In genomic region chr16:4633910-4634635, GRCh38 we compare ENCODE assay signal across 27 cellular contexts. TPM values are rescaled to one million over a fixed set of nuclear protein-coding genes. Genes with fewer than 3 reads are reported as not detected.
DNase-seq lines count a peak whose midpoint lies in the region; ATAC-seq, FAIRE-seq and TF ChIP-seq lines count a peak whose summit lies in the region.
"Had no signal": no experiment of that assay in that cellular context is flagged by ENCODE, and none has a peak within 500 bp of the region (broad histone marks: within the 10 kb centered on the region; RNA-seq: fewer than 3 reads in every experiment).

No MANE protein-coding gene starts in this region.

- peaks cover 3% of the 10 kb centered on the region for H3K9me3 Mint-ChIP-seq in CD8-positive, alpha-beta T cell

- intact Hi-C loops in CD8-positive, alpha-beta T cell (cut with DNase I, micrococcal nuclease): no loop called here
- intact Hi-C loops in dorsolateral prefrontal cortex (cut with DNase I): no loop called here
- intact Hi-C loops in Right ventricle myocardium superior (cut with DNase I): no loop called here

- peaks cover 31% of the 10 kb centered on the region for H3K36me3 Mint-ChIP-seq in CD8-positive, alpha-beta T cell

- no peak for FAIRE-seq in frontal cortex (lab: Jason Lieb, UNC)
- FAIRE-seq: D721Med, GM18507, K562 had no signal

- no peak for DNase-seq in CD8-positive, alpha-beta T cell
- DNase-seq in RWPE1 (ENCODE audit: low spot score): no peak
- no peak for DNase-seq in dorsolateral prefrontal cortex
- no peak for DNase-seq in Right ventricle myocardium superior
- DNase-seq in DMS 273 (lab: John Stamatoyannopoulos, UW; ENCODE audit: unreplicated experiment): no peak
- DNase-seq in frontal cortex (ENCODE audit: low spot score in 2 of 2): no peak
- DNase-seq: DMS53; GM23248; Kasumi-1; MV-4-11; NCI-H1105; NCI-H1436 treated with DMSO at 0.1 percent for 48 hours; NCI-H1930; NCI-H2107; NCI-H446; NCI-H526; NCI-H82; NK-92 treated with Interleukin-12 subunit alpha and Interleukin-12 subunit beta, amount 100 ng/mL, for 24 hours; PC-3 had no signal

- TF ChIP-seq CTCF in CD8-positive, alpha-beta T cell (IDR thresholded peaks at IDR 0.05): no peak
- no peak for TF ChIP-seq CTCF in RWPE1 (conservative IDR thresholded peaks at IDR 0.05; ENCODE audit: low read depth)
- TF ChIP-seq CTCF in dorsolateral prefrontal cortex (IDR thresholded peaks at IDR 0.05 in 54 of 56, conservative IDR thresholded peaks at IDR 0.05 in 2 of 56; ENCODE audit: low read depth in 1 of 56, partially characterized antibody in 56 of 56): no peak
- TF ChIP-seq CTCF in neutrophil (IDR thresholded peaks at IDR 0.05): no peak

- H3K4me3 Mint-ChIP-seq in CD8-positive, alpha-beta T cell: no peak overlapping the region

- no peak for ATAC-seq in CD8-positive, alpha-beta T cell
- no peak for ATAC-seq in Right ventricle myocardium superior (ENCODE audit: poor library complexity)
- ATAC-seq in HG02981 (IDR thresholded peaks at IDR 0.05; ENCODE audit: unreplicated experiment): no peak
- ATAC-seq: HCT116, K562, PC-3, Right ventricle myocardium inferior had no signal

- H3K36me3 ChIP-seq in CD8-positive, alpha-beta T cell (ENCODE audit: insufficient read depth, low read length): no peaks in the 10 kb centered on the region
- H3K36me3 ChIP-seq in neutrophil: peaks cover 25% of the 10 kb centered on the region

- H3K27ac ChIP-seq in CD8-positive, alpha-beta T cell (ENCODE audit: low read depth, low read length): no peak overlapping the region
- H3K27ac ChIP-seq in RWPE1: peak overlapping the region; percentile 25; the same call in 1 of the 2 replicates
- peak overlapping the region in 55 of 59 donors; percentile 3 to 80 (median 55) for H3K27ac ChIP-seq in dorsolateral prefrontal cortex
- H3K27ac ChIP-seq in neutrophil: peak overlapping the region; percentile 79
- H3K27ac ChIP-seq: GM23248, SJSA1 had no signal

- H3K4me1 ChIP-seq in CD8-positive, alpha-beta T cell (ENCODE audit: insufficient read depth, low read length): no peaks in the 10 kb centered on the region
- peaks cover 78 to 83% of the 10 kb centered on the region in 2 experiments for H3K4me1 ChIP-seq in neutrophil (ENCODE audit: control insufficient read depth in 1 of 2, insufficient read depth in 1 of 2, low read depth in 1 of 2, low read length in 1 of 2)
- H3K4me1 ChIP-seq: SJSA1 had no signal

- CTCF ChIA-PET in CD8-positive, alpha-beta T cell (lab: Charles Lee): interaction anchor here (0.6 to 3.8 kb wide), 3 partner anchors 10 to 308 kb away, joined by 3 to 13 read pairs (median 3); partner anchors contain the start of gene MGRN1
- CTCF ChIA-PET in RWPE1 (lab: Yijun Ruan, JAX): interaction anchor here (0.9 to 1.3 kb wide), 2 partner anchors 10 to 16 kb away, joined by 3 to 4 read pairs; partner anchors contain the start of gene MGRN1

- peaks cover 16% of the 10 kb centered on the region for H3K4me1 Mint-ChIP-seq in CD8-positive, alpha-beta T cell (ENCODE audit: low read depth)

- H3K27me3 Mint-ChIP-seq in CD8-positive, alpha-beta T cell (ENCODE audit: low read depth): no peaks in the 10 kb centered on the region

- H3K4me3 ChIP-seq in CD8-positive, alpha-beta T cell (ENCODE audit: low read depth, low read length): no peak overlapping the region
- H3K4me3 ChIP-seq in dorsolateral prefrontal cortex: peak overlapping the region in 3 of 59 donors; percentile 0 to 18 (median 12)
- no peak overlapping the region for H3K4me3 ChIP-seq in neutrophil (ENCODE audit: low read depth in 1 of 2, low read length in 1 of 2)
- H3K4me3 ChIP-seq: GM23248, K562, SJSA1 had no signal

- POLR2A ChIA-PET in CD8-positive, alpha-beta T cell (lab: Charles Lee): interaction anchor here (1.5 kb wide), 1 partner anchor 42 kb away, joined by 3 read pairs; no protein-coding TSS in a partner anchor
- POLR2A ChIA-PET in RWPE1 (lab: Yijun Ruan, JAX; ENCODE audit: low non-redundant PET): no interaction called here

- no peaks in the 10 kb centered on the region for H3K27me3 ChIP-seq in CD8-positive, alpha-beta T cell (ENCODE audit: insufficient read depth, low read length)
- H3K27me3 ChIP-seq in dorsolateral prefrontal cortex (no peaks in the 10 kb centered on the region), neutrophil (no peaks in the 10 kb centered on the region)
- H3K27me3 ChIP-seq: SJSA1 had no signal

- no peaks in the 10 kb centered on the region for H3K9me3 ChIP-seq in CD8-positive, alpha-beta T cell (ENCODE audit: low read length)
- no peaks in the 10 kb centered on the region for H3K9me3 ChIP-seq in neutrophil

- H3K27ac Mint-ChIP-seq in CD8-positive, alpha-beta T cell: peak overlapping the region; percentile 32

RNA-seq across cellular contexts. Expression of gene MGRN1, which starts 9.4 kb away (rescaled TPM):
- total RNA-seq in CD8-positive, alpha-beta T cell: 10 to 100 TPM; 46.5 to 48.6 TPM
- total RNA-seq in dorsolateral prefrontal cortex (100 to 1,000 TPM in 117 of 120 experiments, 10 to 100 TPM in 3; 92.0 to 167 (median 124) TPM), Right ventricle myocardium superior (27.9 TPM), frontal cortex (33.4 TPM)

RNA-seq across cellular contexts. Expression of gene UBALD1, which starts 19.4 kb away (rescaled TPM):
- total RNA-seq in CD8-positive, alpha-beta T cell: 10 to 100 TPM; 17.1 to 19.9 TPM
- total RNA-seq in dorsolateral prefrontal cortex: 10 to 100 TPM; 31.3 to 75.7 (median 43.5) TPM
- 27.5 TPM for total RNA-seq in Right ventricle myocardium superior
- 1.6 TPM for total RNA-seq in frontal cortex

RNA-seq across cellular contexts. Expression of gene NUDT16L1, which starts 59.3 kb away (rescaled TPM):
- total RNA-seq in CD8-positive, alpha-beta T cell: 10 to 100 TPM; 72.9 to 76.5 TPM
- total RNA-seq in dorsolateral prefrontal cortex: 10 to 100 TPM; 29.9 to 65.8 (median 39.8) TPM
- total RNA-seq in Right ventricle myocardium superior: 52.8 TPM
- 34.6 TPM for total RNA-seq in frontal cortex
